21 cellular contexts compared by ENCODE assay signal in genomic region chr1:87058343-87058649, GRCh38.
DNase-seq lines count a peak whose midpoint lies in the region; ATAC-seq and TF ChIP-seq lines count a peak whose summit lies in the region.
"Had no signal": no experiment of that assay in that cellular context is flagged by ENCODE, and none has a peak within 500 bp of the region (broad histone marks: within the 10 kb centered on the region; RNA-seq: fewer than 3 reads in every experiment).

No MANE protein-coding gene starts in this region.

- H3K4me3 ChIP-seq in right cardiac atrium (ENCODE audit: low read length): peak overlapping the region; percentile 46
- H3K4me3 ChIP-seq in SK-N-MC: peak overlapping the region; percentile 70
- H3K4me3 ChIP-seq in vagina: peak overlapping the region; percentile 29 to 33
- H3K4me3 ChIP-seq: colonic mucosa had no signal

- no peaks in the 10 kb centered on the region for H3K27me3 Mint-ChIP-seq in mesothelial cell of epicardium (ENCODE audit: low read depth)
- H3K27me3 Mint-ChIP-seq: naive thymus-derived CD4-positive, alpha-beta T cell had no signal

- no peak overlapping the region for H3K9ac ChIP-seq in SK-N-MC (ENCODE audit: insufficient read length)

- H3K9me3 Mint-ChIP-seq in mesothelial cell of epicardium: peaks cover 19% of the 10 kb centered on the region

- no peak for TF ChIP-seq CTCF in mesothelial cell of epicardium (IDR thresholded peaks at IDR 0.05; ENCODE audit: unreplicated experiment)
- TF ChIP-seq CTCF in vagina (IDR thresholded peaks at IDR 0.05): no peak

- ATAC-seq in right cardiac atrium (no peak), HG02623 (IDR thresholded peaks at IDR 0.05; ENCODE audit: unreplicated experiment) (no peak)
- ATAC-seq: esophagus mucosa; left lobe of liver; naive thymus-derived CD4-positive, alpha-beta T cell had no signal

- intact Hi-C loops in right cardiac atrium (cut with DNase I): no loop called here
- intact Hi-C loops in cardiac septum (cut with DNase I): no loop called here
- intact Hi-C loops in vagina (cut with DNase I): no loop called here

- H3K4me1 Mint-ChIP-seq in mesothelial cell of epicardium: peaks cover 13% of the 10 kb centered on the region

- DNase-seq in right cardiac atrium (no peak), cardiac septum (ENCODE audit: low spot score) (no peak), SK-N-MC (ENCODE audit: low read depth, low spot score) (no peak), mesothelial cell of epicardium (ENCODE audit: low spot score in 2 of 2, unreplicated experiment in 2 of 2) (no peak), vagina (ENCODE audit: extremely low spot score in 2 of 2) (no peak), KG1 (lab: John Stamatoyannopoulos, UW) (no peak)
- no peak for DNase-seq in stimulated activated CD4-positive, alpha-beta T cell treated with anti-CD3 and anti-CD28 coated beads, Interleukin-4, amount 100 ng/mL, for 24 hours
- DNase-seq: ACHN; Calu3; colonic mucosa; Kasumi-1; naive thymus-derived CD4-positive, alpha-beta T cell; NCI-H187; NCI-H82; retina; SHP77; stimulated activated CD4-positive, alpha-beta T cell treated with anti-CD3 and anti-CD28 coated beads, Interleukin-4, amount 100 ng/mL, for 1 hour had no signal

- 52% methylated on average over 1 of the region's 1 CpG for WGBS in right cardiac atrium

- H3K4me1 ChIP-seq in right cardiac atrium (ENCODE audit: control insufficient read depth, insufficient read depth, low read length) (no peaks in the 10 kb centered on the region), vagina (peaks cover 11% of the 10 kb centered on the region)
- H3K4me1 ChIP-seq: colonic mucosa had no signal

- peak overlapping the region; percentile 55 for H3K27ac Mint-ChIP-seq in mesothelial cell of epicardium

- H3K36me3 ChIP-seq in SK-N-MC (ENCODE audit: insufficient read depth, low read length): no peaks in the 10 kb centered on the region
- H3K36me3 ChIP-seq in vagina: no peaks in the 10 kb centered on the region
- H3K36me3 ChIP-seq: colonic mucosa had no signal

- H3K4me3 Mint-ChIP-seq in mesothelial cell of epicardium: no peak overlapping the region
- H3K4me3 Mint-ChIP-seq: naive thymus-derived CD4-positive, alpha-beta T cell had no signal

- H3K36me3 Mint-ChIP-seq in mesothelial cell of epicardium: peaks cover 5% of the 10 kb centered on the region

- no peaks in the 10 kb centered on the region for H3K27me3 ChIP-seq in right cardiac atrium (ENCODE audit: control insufficient read depth, insufficient read depth)
- H3K27me3 ChIP-seq in vagina: no peaks in the 10 kb centered on the region
- H3K27me3 ChIP-seq: colonic mucosa had no signal

- H3K27ac ChIP-seq in right cardiac atrium (ENCODE audit: low read length): no peak overlapping the region
- H3K27ac ChIP-seq in SK-N-MC: peak overlapping the region; percentile 76
- H3K27ac ChIP-seq in vagina: peak overlapping the region; percentile 38
- H3K27ac ChIP-seq: HL-60 had no signal

- H3K9me3 ChIP-seq in right cardiac atrium (ENCODE audit: control insufficient read depth, low read length) (no peaks in the 10 kb centered on the region), SK-N-MC (ENCODE audit: low read depth, low read length) (peaks cover 4% of the 10 kb centered on the region; the same call in 1 of the 2 replicates), vagina (no peaks in the 10 kb centered on the region)
- H3K9me3 ChIP-seq: colonic mucosa had no signal

- TF ChIP-seq POLR2A in vagina (IDR thresholded peaks at IDR 0.05): no peak
